Comparison of ENCODE assay signal across 8 cellular contexts in genomic region chr10:132588301-132589013, GRCh38. TPM values are rescaled to one million over a fixed set of nuclear protein-coding genes. Genes with fewer than 3 reads are reported as not detected.
DNase-seq lines count a peak whose midpoint lies in the region; ATAC-seq, FAIRE-seq and TF ChIP-seq lines count a peak whose summit lies in the region.

No MANE protein-coding gene starts in this region.

- no peaks in the 10 kb centered on the region for H3K9me3 ChIP-seq in CD4-positive, CD25-positive, alpha-beta regulatory T cell (ENCODE audit: control insufficient read depth in 2 of 2, low read length in 2 of 2)
- H3K9me3 ChIP-seq in GM12878 (replicated peaks; ENCODE audit: control insufficient read depth, insufficient read depth, low read length) = peaks cover 2% of the 10 kb centered on the region; the same call in 2 of the 3 replicates
- no peaks in the 10 kb centered on the region for H3K9me3 ChIP-seq in mesodermal cell (ENCODE audit: control insufficient read depth, low read length)

- H3K4me2 ChIP-seq in GM12878 (ENCODE audit: control insufficient read depth, insufficient read depth) = peak overlapping the region; percentile 81

- no peak overlapping the region for H3K4me3 ChIP-seq in CD4-positive, CD25-positive, alpha-beta regulatory T cell (ENCODE audit: low read depth, low read length)
- H3K4me3 ChIP-seq in GM12878 (peak overlapping the region; percentile 28; the same call in 1 of the 2 replicates), mesodermal cell (ENCODE audit: extremely low read depth, insufficient read depth, low read length, poor library complexity, severe bottlenecking) (no peak overlapping the region)

- 46% methylated on average over 25 of the region's 25 CpGs for WGBS in GM12878 (ENCODE audit: insufficient coverage, insufficient replicate concordance, low lambda C conversion rate, missing lambda C conversion rate)
- 80 to 81% methylated on average over 16 to 17 of the region's 25 CpGs for WGBS in mesodermal cell (ENCODE audit: insufficient coverage in 2 of 2), 2 experiments

- no peak for TF ChIP-seq POLR2A in GM12878 (IDR thresholded peaks at IDR 0.05; ENCODE audit: low read depth, low read length)

- H3K9me3 Mint-ChIP-seq in CD4-positive, CD25-positive, alpha-beta regulatory T cell = peaks cover 0 to 2% (median 0%) of the 10 kb centered on the region in 7 donors

- intact Hi-C loops in GM12878 (cut with micrococcal nuclease; ENCODE audit: unreplicated experiment) = loop anchor here (2.0 kb wide), 1 partner anchor 14 kb away; no protein-coding TSS in a partner anchor

- CTCF ChIA-PET in GM12878 (lab: Yijun Ruan, JAX) = interaction anchor here (0.5 to 1.5 kb wide), 5 partner anchors 13 to 233 kb away, joined by 3 to 5 read pairs (median 3); no protein-coding TSS in a partner anchor

- no peaks in the 10 kb centered on the region for H3K36me3 ChIP-seq in CD4-positive, CD25-positive, alpha-beta regulatory T cell (ENCODE audit: control insufficient read depth, insufficient read depth, low read length)
- H3K36me3 ChIP-seq in GM12878 (ENCODE audit: control insufficient read depth in 2 of 2, insufficient read depth in 2 of 2, low read length in 1 of 2) = no peaks in the 10 kb centered on the region
- peaks cover 7% of the 10 kb centered on the region for H3K36me3 ChIP-seq in mesodermal cell (ENCODE audit: control insufficient read depth, insufficient read depth, low read length)

- H3K27me3 ChIP-seq in CD4-positive, CD25-positive, alpha-beta regulatory T cell (ENCODE audit: control insufficient read depth, insufficient read depth, low read length) = no peaks in the 10 kb centered on the region
- H3K27me3 ChIP-seq in GM12878 (replicated peaks in 1 of 2; ENCODE audit: control insufficient read depth in 2 of 2, insufficient read depth in 2 of 2, low read length in 1 of 2) = no peaks in the 10 kb centered on the region

- in situ Hi-C loops in GM12878 (cut with MboI) = no loop called here

- H3K27ac ChIP-seq in CD4-positive, CD25-positive, alpha-beta regulatory T cell (ENCODE audit: insufficient read depth, low read length, poor library complexity, severe bottlenecking) = no peak overlapping the region
- H3K27ac ChIP-seq in GM12878 (ENCODE audit: control insufficient read depth, insufficient read depth) = peak overlapping the region; percentile 9
- peak overlapping the region; percentile 81 for H3K27ac ChIP-seq in mesodermal cell (ENCODE audit: low read depth, low read length, severe bottlenecking)

- H3K27ac Mint-ChIP-seq in CD4-positive, CD25-positive, alpha-beta regulatory T cell = peak overlapping the region in 2 of 3 donors; percentile 81 to 90

- no peak for FAIRE-seq in GM12878 (lab: Jason Lieb, UNC)

- TF ChIP-seq CTCF in GM12878 (IDR thresholded peaks at IDR 0.05 in 2 of 3, conservative IDR thresholded peaks at IDR 0.05 in 1 of 3; ENCODE audit: control insufficient read depth in 2 of 3, extremely low read depth in 1 of 3, insufficient read depth in 1 of 3, low read depth in 3 of 3, low read length in 3 of 3) = no peak

- BruUV-seq in GM12878 (replicated peaks; lab: Mats Ljungman, UMichigan) = no TSS peak

- POLR2A ChIA-PET in GM12878 (lab: Charles Lee) = interaction anchor here (0.9 to 1.8 kb wide), 4 partner anchors 10 to 49 kb away, joined by 6 to 13 read pairs (median 10); no protein-coding TSS in a partner anchor

- no peaks in the 10 kb centered on the region for H3K27me3 Mint-ChIP-seq in CD4-positive, CD25-positive, alpha-beta regulatory T cell

- peaks cover 5% of the 10 kb centered on the region for H3K79me2 ChIP-seq in GM12878 (ENCODE audit: control insufficient read depth, insufficient read depth, low read length)

- ATAC-seq in CD4-positive, CD25-positive, alpha-beta regulatory T cell (ENCODE audit: low read depth in 2 of 2) = peak; percentile 19 to 25
- ATAC-seq in HG03565 (IDR thresholded peaks at IDR 0.05; ENCODE audit: unreplicated experiment) (peak; percentile 31), GM12878 (peak; percentile 73), GM18870 (IDR thresholded peaks at IDR 0.05; ENCODE audit: unreplicated experiment) (no peak), HG02840 (IDR thresholded peaks at IDR 0.05; ENCODE audit: low FRiP score, unreplicated experiment) (no peak), HG02623 (IDR thresholded peaks at IDR 0.05; ENCODE audit: unreplicated experiment) (no peak)

- RAD21 ChIA-PET in GM12878 (lab: Charles Lee; ENCODE audit: unreplicated experiment) = interaction anchor here (0.8 to 2.2 kb wide), 4 partner anchors 13 to 49 kb away, joined by 3 to 18 read pairs (median 6); no protein-coding TSS in a partner anchor

- no peak overlapping the region for H3K9ac ChIP-seq in GM12878 (ENCODE audit: control insufficient read depth, insufficient read depth, low read length)

- H2AFZ ChIP-seq in GM12878 (ENCODE audit: control insufficient read depth, low read depth, low read length) = peak overlapping the region; percentile 38; the same call in 1 of the 2 replicates

- no peak for TF ChIP-seq EP300 in GM12878 (IDR thresholded peaks at IDR 0.05; ENCODE audit: borderline replicate concordance in 1 of 2, control insufficient read depth in 1 of 2, low read depth in 2 of 2, low read length in 2 of 2)

- H3K4me1 ChIP-seq in CD4-positive, CD25-positive, alpha-beta regulatory T cell (ENCODE audit: control insufficient read depth, insufficient read depth, low read length, poor library complexity, severe bottlenecking) = peaks cover 12% of the 10 kb centered on the region
- H3K4me1 ChIP-seq in GM12878 (ENCODE audit: control insufficient read depth, insufficient read depth, low read length) (peaks cover 19% of the 10 kb centered on the region), mesodermal cell (ENCODE audit: control insufficient read depth, insufficient read depth, low read length, poor library complexity, severe bottlenecking) (peaks cover 39% of the 10 kb centered on the region)

- SMC1A ChIA-PET in GM12878 (lab: Charles Lee; ENCODE audit: uncharacterized antibody, unreplicated experiment) = interaction anchor here (0.7 to 1.6 kb wide), 7 partner anchors 13 to 48 kb away, joined by 3 to 17 read pairs (median 6); no protein-coding TSS in a partner anchor

- H3K36me3 Mint-ChIP-seq in CD4-positive, CD25-positive, alpha-beta regulatory T cell = peaks cover 7% of the 10 kb centered on the region

- no peak for TF ChIP-seq RAD21 in GM12878 (IDR thresholded peaks at IDR 0.05; ENCODE audit: insufficient read depth, low read depth, low read length)

- H3K4me3 Mint-ChIP-seq in CD4-positive, CD25-positive, alpha-beta regulatory T cell = peak overlapping the region in 1 of 4 donors; percentile 11

- no peak for DNase-seq in CD4-positive, CD25-positive, alpha-beta regulatory T cell
- DNase-seq in GM12878 (ENCODE audit: low read depth, low spot score) = no peak
- DNase-seq in SK-N-DZ (ENCODE audit: low spot score) = no peak

- H4K20me1 ChIP-seq in GM12878 (ENCODE audit: control insufficient read depth, insufficient read depth) = no peaks in the 10 kb centered on the region

- peaks cover 9 to 70% (median 35%) of the 10 kb centered on the region in 4 donors for H3K4me1 Mint-ChIP-seq in CD4-positive, CD25-positive, alpha-beta regulatory T cell

TF ChIP-seq in GM12878, 131 proteins besides CTCF, POLR2A, EP300 and RAD21 (continues in another document):
- TF ChIP-seq MTA2 (IDR thresholded peaks at IDR 0.05; ENCODE audit: low read depth) (peak; percentile 31; the same call in 1 of the 2 replicates), SPI1 (IDR thresholded peaks at IDR 0.05; ENCODE audit: borderline replicate concordance, insufficient read depth, low read depth, low read length) (peak; percentile 68; the same call in 1 of the 2 replicates), PKNOX1 (IDR thresholded peaks at IDR 0.05) (no peak), TARDBP (IDR thresholded peaks at IDR 0.05; ENCODE audit: borderline replicate concordance) (no peak)

RNA-seq across cellular contexts. Expression of gene INPP5A, which starts 50.9 kb away (rescaled TPM):
- 21.3 TPM for total RNA-seq in CD4-positive, CD25-positive, alpha-beta regulatory T cell
- polyA plus RNA-seq in CD4-positive, CD25-positive, alpha-beta regulatory T cell = 1 to 10 TPM in 2 of 4 donors, under 1 TPM in 2; 0.66 to 1.7 (median 0.89) TPM
- total RNA-seq in GM12878 (2013; cell fraction: nucleolus; rRNA removed) = 48.1 and 49.5 TPM in 2 replicates
- total RNA-seq in GM12878 (2014; rRNA removed) (9.3 and 12.8 TPM in 2 replicates), GM12878 (2014; rRNA removed; fragmentation: Illumina TruSeq; extraction: Trizol) (7.8 and 8.8 TPM in 2 replicates), GM12878 (2021) (13.3 and 15.0 TPM in 2 replicates)
- polyA plus RNA-seq in GM12878 (2011; ENCODE audit: low read depth) = 2.9 TPM
- polyA plus RNA-seq in GM12878 (2011; rRNA removed) (12.3 and 14.7 TPM in 2 replicates), GM12878 (2014; fragmentation: Illumina TruSeq; extraction: Trizol) (4.8 and 4.9 TPM in 2 replicates), GM12878 (2014; fragmentation: Nextera tagmentation; extraction: Ambion mirVana) (1 to 10 TPM in 1 of 2 experiments, under 1 TPM in 1; 0.52 to 1.7 TPM), GM12878 (2014; rRNA removed) (8.0 and 9.0 TPM in 2 replicates), GM12878 (2016; fragmentation: Nextera tagmentation; extraction: Ambion mirVana) (under 1 TPM; 0.69 to 0.74 TPM)
- polyA plus RNA-seq in GM12878 (2011; cell fraction: cytosol; rRNA removed) = 11.5 and 13.5 TPM in 2 replicates
- polyA plus RNA-seq in GM12878 (2011; cell fraction: nucleus; rRNA removed) = 22.4 and 29.0 TPM in 2 replicates
- 3.6 and 5.4 TPM in 2 replicates for polyA plus RNA-seq in GM12878 (2012)
- 18.4 and 20.3 TPM in 2 replicates for polyA minus RNA-seq in GM12878 (2011; rRNA and poly(A)+ RNA removed)
- polyA minus RNA-seq in GM12878 (2011; cell fraction: cytosol; rRNA and poly(A)+ RNA removed) = 8.1 and 10.2 TPM in 2 replicates
- polyA minus RNA-seq in GM12878 (2011; cell fraction: nucleus; rRNA and poly(A)+ RNA removed) = 27.4 and 28.0 TPM in 2 replicates
- 33.0 TPM for polyA plus RNA-seq in mesodermal cell (2013, experiment 1 of 2)
- 32.5 TPM for polyA plus RNA-seq in mesodermal cell (2013, experiment 2 of 2)
- 23.6 and 25.3 TPM in 2 replicates for polyA plus RNA-seq in SK-N-DZ (2014; cell fraction: cytosol; rRNA removed)
- 13.8 and 15.2 TPM in 2 replicates for polyA plus RNA-seq in SK-N-DZ (2014; cell fraction: nucleus; rRNA removed)

Comparison
In these comparisons a context has a peak if more than half of its experiments do, and no peak if none do; other contexts are left out.
1. ATAC-seq: peak in CD4-positive, CD25-positive, alpha-beta regulatory T cell (2 of 2), HG03565 (single experiment) and GM12878 (single experiment); none in GM18870 (single experiment), HG02840 (single experiment) and HG02623 (single experiment).